ENCODE assay signal across 8 cellular contexts in genomic region chr18:711693-712400, GRCh38. TPM values are rescaled to one million over a fixed set of nuclear protein-coding genes. Genes with fewer than 3 reads are reported as not detected.
A peak's percentile ranks its signal among the peaks of the same experiment; 100 is the strongest.
DNase-seq lines count a peak whose midpoint lies in the region; ATAC-seq and TF ChIP-seq lines count a peak whose summit lies in the region.

No MANE protein-coding gene starts in this region.

- H3K27ac ChIP-seq in duodenal mucosa (ENCODE audit: low read depth, low read length), result peak overlapping the region; percentile 60
- H3K27ac ChIP-seq in lower lobe of right lung, result peak overlapping the region; percentile 85

- DNase-seq in ACHN, result peak; percentile 80
- peak; percentile 53 for DNase-seq in NCI-H345 (lab: John Stamatoyannopoulos, UW)
- DNase-seq in activated CD4-positive, alpha-beta T cell treated with anti-CD3 and anti-CD28 coated beads, Interleukin-2, amount 50 U/mL, for 24 hours (ENCODE audit: low read depth in 1 of 2, low spot score in 1 of 2), result peak; percentile 57 to 77
- peak; percentile 79 for DNase-seq in lower lobe of right lung
- peak; percentile 47 to 72 (median 63) for DNase-seq in stimulated activated CD4-positive, alpha-beta T cell treated with anti-CD3 and anti-CD28 coated beads, TNF-alpha, amount 100 ng/mL, for 24 hours (ENCODE audit: low read depth in 3 of 3)

- H3K36me3 ChIP-seq in duodenal mucosa (ENCODE audit: control insufficient read depth in 1 of 2, insufficient read depth in 2 of 2, low read length in 2 of 2), result peaks cover 2 to 3% of the 10 kb centered on the region in 2 donors
- peaks cover 2% of the 10 kb centered on the region for H3K36me3 ChIP-seq in lower lobe of right lung

- TF ChIP-seq CTCF in lower lobe of right lung (IDR thresholded peaks at IDR 0.05), result no peak

- in situ Hi-C loops in ACHN (cut with HindIII; ENCODE audit: low pct_ligation_motif_present, low pct_unique_long_range_greater_than_20kb, low sequenced_read_pairs), result no loop called here

- H3K4me3 ChIP-seq in duodenal mucosa (ENCODE audit: low read depth in 1 of 2, low read length in 2 of 2) (peak overlapping the region; percentile 84 to 88), lower lobe of right lung (peak overlapping the region; percentile 70)

- ATAC-seq in GM18520 (IDR thresholded peaks at IDR 0.05; ENCODE audit: unreplicated experiment), result peak; percentile 48
- ATAC-seq in HG03064 (IDR thresholded peaks at IDR 0.05; ENCODE audit: low read depth, unreplicated experiment), result peak; percentile 54
- ATAC-seq in lower lobe of right lung, result peak; percentile 74 to 80

- H3K9ac ChIP-seq in duodenal mucosa (ENCODE audit: low read depth in 1 of 2, low read length in 2 of 2), result peak overlapping the region; percentile 45 to 67

- H3K4me1 ChIP-seq in duodenal mucosa (ENCODE audit: control insufficient read depth in 1 of 2, insufficient read depth in 2 of 2, low read length in 2 of 2) (peaks cover 10 to 22% of the 10 kb centered on the region in 2 donors), lower lobe of right lung (peaks cover 19% of the 10 kb centered on the region)

- intact Hi-C loops in lower lobe of right lung (cut with DNase I), result no loop called here

- H3K9me3 ChIP-seq in duodenal mucosa (ENCODE audit: control insufficient read depth in 1 of 2, low read length in 2 of 2), result no peaks in the 10 kb centered on the region
- no peaks in the 10 kb centered on the region for H3K9me3 ChIP-seq in lower lobe of right lung

- no peaks in the 10 kb centered on the region for H3K27me3 ChIP-seq in duodenal mucosa (ENCODE audit: control insufficient read depth in 1 of 2, insufficient read depth in 2 of 2, low read length in 2 of 2)
- no peaks in the 10 kb centered on the region for H3K27me3 ChIP-seq in lower lobe of right lung (ENCODE audit: low read depth)

RNA-seq across cellular contexts. Expression of gene ENOSF1, which starts 0.6 kb away (rescaled TPM):
- total RNA-seq in lower lobe of right lung, result 82.2 TPM

RNA-seq across cellular contexts. Expression of gene TYMS, which starts 54.4 kb away (rescaled TPM):
- 6.4 TPM for total RNA-seq in lower lobe of right lung

Comparison
In these comparisons a context has a peak if more than half of its experiments do, and no peak if none do; other contexts are left out.
1. Peak in every context shown above with its lines: DNase-seq, ATAC-seq, H3K4me3 ChIP-seq and H3K27ac ChIP-seq.